In the genomic region with DNA sequence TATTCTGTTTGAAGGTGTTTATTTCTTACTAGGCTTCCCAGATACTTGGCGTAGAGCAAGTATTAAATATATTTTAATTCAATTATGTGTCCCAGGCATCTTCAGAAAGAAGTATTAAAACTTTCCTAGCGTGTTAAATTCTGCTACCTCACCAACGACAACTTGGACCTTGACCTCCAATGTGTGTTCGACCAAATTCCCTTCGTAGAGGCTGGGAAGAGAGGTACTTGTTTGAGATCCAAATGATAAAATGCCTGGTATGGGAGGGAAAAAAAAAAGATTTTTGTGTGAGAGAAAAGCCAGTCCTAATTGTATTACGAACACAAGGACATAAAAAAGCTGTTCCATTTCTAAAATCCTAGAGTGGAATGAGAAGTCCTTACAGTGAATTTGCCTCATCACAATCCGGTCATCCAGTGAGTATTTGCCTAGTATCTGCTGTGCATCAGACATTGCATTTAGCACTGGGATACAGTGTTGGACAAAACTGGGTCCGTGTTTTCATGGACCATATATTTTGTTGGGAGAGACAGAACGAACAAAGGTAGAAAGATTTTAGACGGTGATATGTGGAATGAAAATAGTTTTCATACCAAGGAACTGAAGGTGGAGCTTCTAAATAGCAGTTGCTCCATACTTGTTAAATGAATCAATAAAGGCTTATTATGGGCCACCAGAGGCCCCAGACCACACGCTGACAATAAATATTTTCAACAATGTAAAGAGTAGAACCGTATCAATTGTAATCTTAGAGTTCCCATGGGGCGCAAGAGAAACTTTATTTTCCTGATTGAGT, we compare ENCODE assay signal across 32 cellular contexts.
"Had no signal": no experiment of that assay in that cellular context is flagged by ENCODE, and none has a peak within 500 bp of the region (broad histone marks: within the 10 kb centered on the region; RNA-seq: fewer than 3 reads in every experiment).

No MANE protein-coding gene starts in this region.

- H3K4me1 ChIP-seq: adrenal gland, body of pancreas, breast epithelium had no signal

- H3K36me3 ChIP-seq: adrenal gland, brain microvascular endothelial cell, breast epithelium had no signal

- H3K27ac ChIP-seq: adrenal gland, body of pancreas, brain microvascular endothelial cell, breast epithelium, VCaP had no signal

- DNase-seq: activated B cell treated with CpG ODN at 0.5 μM for 24 hours; activated CD4-positive, alpha-beta memory T cell treated with anti-CD3 and anti-CD28 coated beads for 36 hours; activated CD4-positive, alpha-beta T cell treated with anti-CD3 and anti-CD28 coated beads for 4 hours; activated CD4-positive, alpha-beta T cell treated with anti-CD3 and anti-CD28 coated beads, Interleukin-2, amount 10 ng/mL, durations not matched to agents 24 days and 14 days; activated CD4-positive, alpha-beta T cell treated with anti-CD3 and anti-CD28 coated beads, Interleukin-2, amount 50 U/mL, for 1 hour; activated CD4-positive, alpha-beta T cell treated with anti-CD3 and anti-CD28 coated beads, Interleukin-2, amount 50 U/mL, for 4 hours; activated CD4-positive, CD25-positive, alpha-beta regulatory T cell treated with anti-CD3 and anti-CD28 coated beads, Interleukin-2, amount 50 U/mL, for 72 hours; activated CD8-positive, alpha-beta memory T cell treated with anti-CD3 and anti-CD28 coated beads, Interleukin-2, amount 50 U/mL, for 4 hours; activated CD8-positive, alpha-beta T cell treated with anti-CD3 and anti-CD28 coated beads for 36 hours; activated effector memory CD4-positive, alpha-beta T cell treated with anti-CD3 and anti-CD28 coated beads, Interleukin-2, amount 50 U/mL, for 16 hours; activated gamma-delta T cell treated with Interleukin-2 at 50 U/mL for 16 hours; activated naive CD4-positive, alpha-beta T cell; activated naive CD4-positive, alpha-beta T cell treated with anti-CD3 and anti-CD28 coated beads for 36 hours; activated naive CD4-positive, alpha-beta T cell treated with anti-CD3 and anti-CD28 coated beads, Interleukin-2, amount 50 U/mL, for 16 hours; activated naive CD8-positive, alpha-beta T cell treated with anti-CD3 and anti-CD28 coated beads for 36 hours; activated T-cell treated with anti-CD3 and anti-CD28 coated beads for 4 hours; activated T-cell treated with anti-CD3 and anti-CD28 coated beads, Interleukin-2, amount 50 U/mL, for 1 hour; activated T-cell treated with anti-CD3 and anti-CD28 coated beads, Interleukin-2, amount 50 U/mL, for 4 hours; activated T-cell treated with anti-CD3 and anti-CD28 coated beads, Interleukin-2, amount 50 U/mL, for 72 hours; adrenal gland; amniotic stem cell; aorta; body of pancreas; brain microvascular endothelial cell; central memory CD4-positive, alpha-beta T cell; T-cell; T-helper 17 cell; T1000 had no signal

- ATAC-seq: activated CD8-positive, alpha-beta T cell treated with anti-CD3 and anti-CD28 coated beads for 36 hours; activated naive CD4-positive, alpha-beta T cell treated with anti-CD3 and anti-CD28 coated beads, Interleukin-2, amount 50 U/mL, for 72 hours; activated T-cell treated with anti-CD3 and anti-CD28 coated beads, Interleukin-2, amount 50 U/mL, for 4 hours; activated T-cell treated with anti-CD3 and anti-CD28 coated beads, Interleukin-2, amount 50 U/mL, for 72 hours; activated T-helper 17 cell treated with anti-CD3 and anti-CD28 coated beads, Interleukin-2, amount 50 U/mL, for 72 hours; body of pancreas; T-cell; T-helper 17 cell had no signal

- H3K9me3 ChIP-seq: adrenal gland, body of pancreas, breast epithelium had no signal

- H3K27me3 ChIP-seq: adrenal gland, body of pancreas, brain microvascular endothelial cell, breast epithelium had no signal

- H3K4me3 ChIP-seq: adrenal gland, body of pancreas, breast epithelium had no signal
